In genomic region chr2:178277741-178278197, GRCh38 we compare ENCODE assay signal across 14 cellular contexts.
A peak's percentile ranks its signal among the peaks of the same experiment; 100 is the strongest.
DNase-seq lines count a peak whose midpoint lies in the region; ATAC-seq and TF ChIP-seq lines count a peak whose summit lies in the region.
"Had no signal": no experiment of that assay in that cellular context is flagged by ENCODE, and none has a peak within 500 bp of the region (broad histone marks: within the 10 kb centered on the region; RNA-seq: fewer than 3 reads in every experiment).

No MANE protein-coding gene starts in this region.

- no peak overlapping the region; the same call in 1 of the 2 replicates for H3K9ac ChIP-seq in HUES48 (ENCODE audit: low read depth, low read length)
- H3K9ac ChIP-seq in SK-N-MC (ENCODE audit: insufficient read length): peak overlapping the region; percentile 42

- peak overlapping the region; percentile 24 for H3K27ac ChIP-seq in HUES48 (ENCODE audit: low read depth, low read length)
- peak overlapping the region; percentile 63; the same call in 1 of the 2 replicates for H3K27ac ChIP-seq in SK-N-MC

- H3K4me1 ChIP-seq in HUES48 (ENCODE audit: control insufficient read depth, insufficient read depth, low read length): peaks cover 37% of the 10 kb centered on the region

- DNase-seq in SK-N-MC (ENCODE audit: low read depth, low spot score) (no peak), iPS-NIHi7 (ENCODE audit: extremely low spot score) (peak; percentile 17), retinal pigment epithelial cell (ENCODE audit: low read depth) (no peak), RPMI8226 (no peak), T-helper 2 cell (no peak)
- DNase-seq: activated CD4-positive, alpha-beta T cell treated with anti-CD3 and anti-CD28 coated beads for 4 hours; activated naive CD4-positive, alpha-beta T cell treated with anti-CD3 and anti-CD28 coated beads, Interleukin-2, amount 50 U/mL, for 16 hours; DMS79; H7; left ventricle myocardium superior; NCI-H1048; stimulated activated naive CD4-positive, alpha-beta T cell had no signal

- no peaks in the 10 kb centered on the region for H3K27me3 ChIP-seq in HUES48 (ENCODE audit: control insufficient read depth, insufficient read depth, low read length)

- H3K4me3 ChIP-seq in HUES48 (ENCODE audit: low read depth, low read length) (no peak overlapping the region), SK-N-MC (peak overlapping the region; percentile 10), retinal pigment epithelial cell (ENCODE audit: low read length) (peak overlapping the region; percentile 29)

- no peak for ATAC-seq in HG03520 (IDR thresholded peaks at IDR 0.05; ENCODE audit: unreplicated experiment)
- ATAC-seq: left ventricle myocardium superior had no signal

- TF ChIP-seq CTCF in retinal pigment epithelial cell (conservative IDR thresholded peaks at IDR 0.05; ENCODE audit: low read depth, low read length): no peak

- H3K9me3 ChIP-seq in HUES48 (ENCODE audit: control insufficient read depth, insufficient read depth, low read length) (no peaks in the 10 kb centered on the region), SK-N-MC (ENCODE audit: low read depth, low read length) (no peaks in the 10 kb centered on the region)

- H3K36me3 ChIP-seq in HUES48 (ENCODE audit: control insufficient read depth, insufficient read depth, low read length) (no peaks in the 10 kb centered on the region), SK-N-MC (ENCODE audit: insufficient read depth, low read length) (no peaks in the 10 kb centered on the region)
